In genomic region chr10:79347226-79347893, GRCh38 we compare ENCODE assay signal across 8 cellular contexts. TPM values are rescaled to one million over a fixed set of nuclear protein-coding genes. Genes with fewer than 3 reads are reported as not detected.
DNase-seq lines count a peak whose midpoint lies in the region; ATAC-seq and TF ChIP-seq lines count a peak whose summit lies in the region.

Gene PPIF, plus strand, starts transcription at chr10:79347469. Its CDS starts 80 bp downstream, at chr10:79347549.

- peaks cover 15 to 76% (median 57%) of the 10 kb centered on the region in 6 donors for H3K4me1 ChIP-seq in spleen

- H3K27me3 ChIP-seq in spleen (replicated peaks in 1 of 7): no peaks in the 10 kb centered on the region

- peak; percentile 97 for DNase-seq in AG08396 (ENCODE audit: low spot score)
- DNase-seq in NCI-H2196 (lab: John Stamatoyannopoulos, UW; ENCODE audit: unreplicated experiment): peak; percentile 85
- peak; percentile 85 to 92 (median 89) for DNase-seq in activated CD4-positive, CD25-positive, alpha-beta regulatory T cell (lab: John Stamatoyannopoulos, UW)
- peak in 59 of 61 donors; percentile 66 to 96 (median 89) for DNase-seq in caudate nucleus (lab: John Stamatoyannopoulos, UW)
- peak; percentile 91 for DNase-seq in inferior parietal cortex (ENCODE audit: extremely low spot score)
- DNase-seq in spleen: peak; percentile 100

- peak; percentile 85 for ATAC-seq in GM18868 (IDR thresholded peaks at IDR 0.05; ENCODE audit: unreplicated experiment)
- peak; percentile 80 for ATAC-seq in HG03103 (IDR thresholded peaks at IDR 0.05; ENCODE audit: low read depth, unreplicated experiment)

- peak; percentile 23 to 80 (median 58) for TF ChIP-seq POLR2A in spleen (IDR thresholded peaks at IDR 0.05)

- 0 to 3% (median 1%) methylated on average over 22 to 77 of the region's 77 CpGs for WGBS in spleen, 5 donors

- no peaks in the 10 kb centered on the region for H3K9me3 ChIP-seq in spleen

- TF ChIP-seq CTCF in spleen (IDR thresholded peaks at IDR 0.05 in 8 of 11, conservative IDR thresholded peaks at IDR 0.05 in 3 of 11): peak; percentile 95 to 100 (median 99)

- peaks cover 10 to 38% (median 33%) of the 10 kb centered on the region in 6 donors for H3K36me3 ChIP-seq in spleen

- H3K4me3 ChIP-seq in spleen: peak within 1 kb of the TSS; percentile 52 to 93 (median 78)

- H3K27ac ChIP-seq in caudate nucleus (ENCODE audit: low read depth, low read length) (peak within 1 kb of the TSS; percentile 78), spleen (peak within 1 kb of the TSS; percentile 85 to 99 (median 96))

- intact Hi-C loops in spleen (cut with DNase I; ENCODE audit: low total_unique reads): no loop called here

RNA-seq across cellular contexts. Expression of gene PPIF, which starts in this region (rescaled TPM):
- 10 to 100 TPM; 65.0 to 99.3 (median 73.2) TPM for total RNA-seq in spleen
- polyA plus RNA-seq in spleen: 10 to 100 TPM; 29.2 to 66.9 (median 33.5) TPM

Comparison
In these comparisons a context has a peak if more than half of its experiments do, and no peak if none do; other contexts are left out.
1. Peak in every context shown above with its lines: DNase-seq, ATAC-seq, H3K4me3 ChIP-seq and H3K27ac ChIP-seq.